In genomic region chr1:46244656-46245371, GRCh38 we compare ENCODE assay signal across 9 cellular contexts. TPM values are rescaled to one million over a fixed set of nuclear protein-coding genes. Genes with fewer than 3 reads are reported as not detected.
DNase-seq lines count a peak whose midpoint lies in the region; ATAC-seq lines count a peak whose summit lies in the region.
"Had no signal": no experiment of that assay in that cellular context is flagged by ENCODE, and none has a peak within 500 bp of the region (broad histone marks: within the 10 kb centered on the region; RNA-seq: fewer than 3 reads in every experiment).

No MANE protein-coding gene starts in this region.

- H3K27ac Mint-ChIP-seq in T-helper 2 cell treated with Interferon-gamma antibody and Interleukin-4, amounts not matched to agents 5 μg/mL and 100 μg/mL, for 36 hours = no peak overlapping the region
- H3K27ac Mint-ChIP-seq: dendritic cell treated with granulocyte-macrophage colony-stimulating factor and Interleukin-4, amounts not matched to agents 40 ng/mL and 50 ng/mL, for 4 days had no signal

- H3K4me3 Mint-ChIP-seq in T-helper 2 cell treated with Interferon-gamma antibody and Interleukin-4, amounts not matched to agents 5 μg/mL and 100 μg/mL, for 36 hours = no peak overlapping the region
- H3K4me3 Mint-ChIP-seq: dendritic cell treated with granulocyte-macrophage colony-stimulating factor and Interleukin-4, amounts not matched to agents 40 ng/mL and 50 ng/mL, for 4 days had no signal

- peaks cover 24% of the 10 kb centered on the region for H3K4me1 Mint-ChIP-seq in T-helper 2 cell treated with Interferon-gamma antibody and Interleukin-4, amounts not matched to agents 5 μg/mL and 100 μg/mL, for 36 hours (ENCODE audit: low read depth)

- H3K36me3 Mint-ChIP-seq in T-helper 2 cell treated with Interferon-gamma antibody and Interleukin-4, amounts not matched to agents 5 μg/mL and 100 μg/mL, for 36 hours (ENCODE audit: low read depth) = peaks cover 13% of the 10 kb centered on the region

- H3K9me3 Mint-ChIP-seq in T-helper 2 cell treated with Interferon-gamma antibody and Interleukin-4, amounts not matched to agents 5 μg/mL and 100 μg/mL, for 36 hours = no peaks in the 10 kb centered on the region
- H3K9me3 Mint-ChIP-seq: dendritic cell treated with granulocyte-macrophage colony-stimulating factor and Interleukin-4, amounts not matched to agents 40 ng/mL and 50 ng/mL, for 4 days had no signal

- no peaks in the 10 kb centered on the region for H3K27me3 Mint-ChIP-seq in T-helper 2 cell treated with Interferon-gamma antibody and Interleukin-4, amounts not matched to agents 5 μg/mL and 100 μg/mL, for 36 hours (ENCODE audit: low read depth)
- H3K27me3 Mint-ChIP-seq: dendritic cell treated with granulocyte-macrophage colony-stimulating factor and Interleukin-4, amounts not matched to agents 40 ng/mL and 50 ng/mL, for 4 days had no signal

- ATAC-seq in HG03565 (IDR thresholded peaks at IDR 0.05; ENCODE audit: unreplicated experiment) = no peak

- DNase-seq in AG08396 (ENCODE audit: low spot score) (peak; percentile 63), GM03348 (ENCODE audit: low spot score) (peak; percentile 66), NCI-H2171 treated with DMSO at 0.1 percent for 48 hours (lab: John Stamatoyannopoulos, UW) (peak; percentile 54), fibroblast of gingiva (ENCODE audit: low read depth) (peak; percentile 9), cerebellum (ENCODE audit: low spot score) (no peak), ecto neural progenitor cell (ENCODE audit: low spot score) (no peak)
- DNase-seq in T-helper 2 cell treated with Interferon-gamma antibody and Interleukin-4, amounts not matched to agents 5 μg/mL and 100 μg/mL, for 36 hours (ENCODE audit: low spot score) = no peak

RNA-seq across cellular contexts. Expression of gene RAD54L, which starts 2.7 kb away (rescaled TPM):
- 2.6 TPM for total RNA-seq in cerebellum

RNA-seq across cellular contexts. Expression of gene LURAP1, which starts 41.7 kb away (rescaled TPM):
- 3.1 TPM for total RNA-seq in cerebellum

RNA-seq across cellular contexts. Expression of gene POMGNT1, which starts 46.6 kb away (rescaled TPM):
- total RNA-seq in cerebellum = 34.2 TPM

RNA-seq across cellular contexts. Expression of gene LRRC41, which starts 58.6 kb away (rescaled TPM):
- 50.8 TPM for total RNA-seq in cerebellum

RNA-seq across cellular contexts. Expression of gene UQCRH, which starts 58.7 kb away (rescaled TPM):
- 177 TPM for total RNA-seq in cerebellum

Comparison
In these comparisons a context has a peak if more than half of its experiments do, and no peak if none do; other contexts are left out.
1. DNase-seq: peak in AG08396 (single experiment), GM03348 (single experiment), NCI-H2171 treated with DMSO at 0.1 percent for 48 hours (single experiment) and fibroblast of gingiva (single experiment); none in cerebellum (single experiment), ecto neural progenitor cell (single experiment) and T-helper 2 cell treated with Interferon-gamma antibody and Interleukin-4, amounts not matched to agents 5 μg/mL and 100 μg/mL, for 36 hours (single experiment).